In genomic region chr18:71784777-71785176, GRCh38 we compare ENCODE assay signal across 8 cellular contexts.
DNase-seq lines count a peak whose midpoint lies in the region; ATAC-seq and TF ChIP-seq lines count a peak whose summit lies in the region.

No MANE protein-coding gene starts in this region.

- H3K36me3 ChIP-seq in BE2C = no peaks in the 10 kb centered on the region

- no peaks in the 10 kb centered on the region for H3K9me3 ChIP-seq in BE2C

- TF ChIP-seq CTCF in BE2C (IDR thresholded peaks at IDR 0.05; ENCODE audit: low read depth, low read length) (peak; percentile 64), GM20000 (IDR thresholded peaks at IDR 0.05; ENCODE audit: extremely low read depth, missing control alignments) (no peak), epithelial cell of esophagus (IDR thresholded peaks at IDR 0.05; ENCODE audit: insufficient read depth, low read depth, low read length, missing control alignments) (peak; percentile 28)

- H3K4me3 ChIP-seq in BE2C (ENCODE audit: low read depth, low read length) (no peak overlapping the region), epithelial cell of esophagus (ENCODE audit: low read length) (no peak overlapping the region)

- DNase-seq in BE2C (peak; percentile 14), GM20000 (ENCODE audit: low spot score) (peak; percentile 5), NAMALWA (ENCODE audit: low spot score) (peak; percentile 38), epithelial cell of esophagus (ENCODE audit: low read depth) (peak; percentile 20), NCI-H1092 (lab: John Stamatoyannopoulos, UW) (no peak), NCI-H1694 treated with DMSO at 0.1 percent for 48 hours (lab: John Stamatoyannopoulos, UW) (no peak), CD1c-positive myeloid dendritic cell (ENCODE audit: extremely low spot score) (no peak)

- no peaks in the 10 kb centered on the region for H3K4me1 ChIP-seq in BE2C

- H3K27me3 ChIP-seq in BE2C = no peaks in the 10 kb centered on the region

- ATAC-seq in GM21367 (IDR thresholded peaks at IDR 0.05; ENCODE audit: unreplicated experiment) = no peak

Comparison
In these comparisons a context has a peak if more than half of its experiments do, and no peak if none do; other contexts are left out.
1. DNase-seq: peak in BE2C (single experiment), GM20000 (single experiment), NAMALWA (single experiment) and epithelial cell of esophagus (single experiment); none in NCI-H1092 (single experiment), NCI-H1694 treated with DMSO at 0.1 percent for 48 hours (single experiment) and CD1c-positive myeloid dendritic cell (single experiment).